1 cellular context compared by ENCODE assay signal in the genomic region with DNA sequence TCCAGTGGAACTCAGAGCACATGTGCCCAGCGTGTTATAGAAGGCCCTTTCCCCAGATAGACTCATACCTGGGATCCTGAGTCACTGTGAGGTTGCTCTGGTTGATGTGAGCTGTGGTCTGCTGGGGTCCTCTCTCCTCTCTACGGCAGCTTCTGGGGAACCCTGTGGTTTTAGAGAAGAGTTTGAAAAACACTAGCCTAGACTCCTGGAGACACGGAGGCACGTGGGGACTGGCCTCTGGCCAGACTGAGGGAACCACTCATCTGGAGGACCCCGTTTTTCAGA.
TF ChIP-seq lines count a peak whose summit lies in the region.

No MANE protein-coding gene starts in this region.

TF ChIP-seq in HepG2, 621 proteins besides CTCF, POLR2A, EP300 and RAD21:
- TF ChIP-seq, protein P1, sequence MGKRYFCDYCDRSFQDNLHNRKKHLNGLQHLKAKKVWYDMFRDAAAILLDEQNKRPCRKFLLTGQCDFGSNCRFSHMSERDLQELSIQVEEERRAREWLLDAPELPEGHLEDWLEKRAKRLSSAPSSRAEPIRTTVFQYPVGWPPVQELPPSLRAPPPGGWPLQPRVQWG (CRISPR knock-in tag; IDR thresholded peaks at IDR 0.05; ENCODE audit: borderline replicate concordance, low read depth), result no peak
- TF ChIP-seq GABPB1 (CRISPR knock-in tag; IDR thresholded peaks at IDR 0.05) (no peak), ATF7-NPFF (CRISPR knock-in tag; IDR thresholded peaks at IDR 0.05; ENCODE audit: low read depth) (no peak), ZMYM2 (CRISPR knock-in tag; IDR thresholded peaks at IDR 0.05) (no peak), POLR2AphosphoS2 (IDR thresholded peaks at IDR 0.05; ENCODE audit: low read depth, low read length) (no peak), FOSL1 (CRISPR knock-in tag; IDR thresholded peaks at IDR 0.05; ENCODE audit: borderline replicate concordance) (no peak), IKZF4 (CRISPR knock-in tag; IDR thresholded peaks at IDR 0.05; ENCODE audit: borderline replicate concordance, low read depth, not compliant biosample characterization) (no peak), PITX1 (CRISPR knock-in tag; IDR thresholded peaks at IDR 0.05) (no peak), CREBL2 (CRISPR knock-in tag; IDR thresholded peaks at IDR 0.05; ENCODE audit: borderline replicate concordance) (no peak), KDM2A (CRISPR knock-in tag; IDR thresholded peaks at IDR 0.05; ENCODE audit: borderline replicate concordance, low read depth) (no peak), TBX2 (CRISPR knock-in tag; IDR thresholded peaks at IDR 0.05; ENCODE audit: borderline replicate concordance) (no peak), ATM (IDR thresholded peaks at IDR 0.05; ENCODE audit: borderline replicate concordance) (no peak), NFRKB (IDR thresholded peaks at IDR 0.05) (no peak), ZNF773 (CRISPR knock-in tag; IDR thresholded peaks at IDR 0.05; ENCODE audit: borderline replicate concordance) (no peak)
- TF ChIP-seq, protein P2, sequence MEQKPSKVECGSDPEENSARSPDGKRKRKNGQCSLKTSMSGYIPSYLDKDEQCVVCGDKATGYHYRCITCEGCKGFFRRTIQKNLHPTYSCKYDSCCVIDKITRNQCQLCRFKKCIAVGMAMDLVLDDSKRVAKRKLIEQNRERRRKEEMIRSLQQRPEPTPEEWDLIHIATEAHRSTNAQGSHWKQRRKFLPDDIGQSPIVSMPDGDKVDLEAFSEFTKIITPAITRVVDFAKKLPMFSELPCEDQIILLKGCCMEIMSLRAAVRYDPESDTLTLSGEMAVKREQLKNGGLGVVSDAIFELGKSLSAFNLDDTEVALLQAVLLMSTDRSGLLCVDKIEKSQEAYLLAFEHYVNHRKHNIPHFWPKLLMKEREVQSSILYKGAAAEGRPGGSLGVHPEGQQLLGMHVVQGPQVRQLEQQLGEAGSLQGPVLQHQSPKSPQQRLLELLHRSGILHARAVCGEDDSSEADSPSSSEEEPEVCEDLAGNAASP (CRISPR knock-in tag; IDR thresholded peaks at IDR 0.05; ENCODE audit: borderline replicate concordance), result no peak
